9 cellular contexts compared by ENCODE assay signal in genomic region chr3:98563661-98564281, GRCh38. TPM values are rescaled to one million over a fixed set of nuclear protein-coding genes. Genes with fewer than 3 reads are reported as not detected.
DNase-seq lines count a peak whose midpoint lies in the region; ATAC-seq lines count a peak whose summit lies in the region.
"Had no signal": no experiment of that assay in that cellular context is flagged by ENCODE, and none has a peak within 500 bp of the region (broad histone marks: within the 10 kb centered on the region; RNA-seq: fewer than 3 reads in every experiment).

No MANE protein-coding gene starts in this region.

- H3F3A ChIP-seq in GM23248 (ENCODE audit: insufficient read depth): peaks cover 7% of the 10 kb centered on the region; the same call in 1 of the 2 replicates

- H3K79me2 ChIP-seq in GM23248 (ENCODE audit: insufficient read depth): no peaks in the 10 kb centered on the region

- no peaks in the 10 kb centered on the region for H4K20me1 ChIP-seq in GM23248 (ENCODE audit: insufficient read depth)

- no peaks in the 10 kb centered on the region for H3K9me3 Mint-ChIP-seq in effector memory CD8-positive, alpha-beta T cell

- peak overlapping the region; percentile 73 to 80 for H3K4me3 Mint-ChIP-seq in effector memory CD8-positive, alpha-beta T cell

- no peak overlapping the region for H3K4me3 ChIP-seq in GM23248

- H3K36me3 ChIP-seq in GM23248 (ENCODE audit: low read depth): no peaks in the 10 kb centered on the region

- ATAC-seq in GM18499 (IDR thresholded peaks at IDR 0.05; ENCODE audit: insufficient read depth, unreplicated experiment) (peak; percentile 51), left colon (no peak)
- peak; percentile 64 for ATAC-seq in effector memory CD8-positive, alpha-beta T cell (replicated peaks)

- no peaks in the 10 kb centered on the region for H3K9me2 ChIP-seq in GM23248 (ENCODE audit: insufficient read depth)

- no peaks in the 10 kb centered on the region for H3K27me3 ChIP-seq in GM23248 (replicated peaks; ENCODE audit: insufficient read depth)

- no peaks in the 10 kb centered on the region for H3K27me3 Mint-ChIP-seq in effector memory CD8-positive, alpha-beta T cell

- H3K4me2 ChIP-seq in GM23248 (ENCODE audit: unreplicated experiment): peak overlapping the region; percentile 4

- no peak overlapping the region for H3K27ac ChIP-seq in GM23248
- H3K27ac ChIP-seq: VCaP had no signal

- peak; percentile 77 for DNase-seq in GM23248
- DNase-seq in M059J (ENCODE audit: low read depth): peak; percentile 94
- no peak for DNase-seq in effector memory CD8-positive, alpha-beta T cell
- no peak for DNase-seq in left colon
- no peak for DNase-seq in SK-N-DZ (ENCODE audit: low spot score)
- no peak for DNase-seq in NCI-H2029 (lab: John Stamatoyannopoulos, UW)
- DNase-seq in NCI-H2227 treated with DMSO at 0.1 percent for 48 hours (lab: John Stamatoyannopoulos, UW): no peak

- peaks cover 26% of the 10 kb centered on the region for H3K36me3 Mint-ChIP-seq in effector memory CD8-positive, alpha-beta T cell (ENCODE audit: insufficient read depth)

- no peak overlapping the region for H3K9ac ChIP-seq in GM23248

- in situ Hi-C loops in GM23248 (cut with MboI): no loop called here

- 60 to 70% methylated on average over 4 of the region's 4 CpGs for WGBS in GM23248 (ENCODE audit: low coverage in 1 of 2, low lambda C conversion rate in 2 of 2, missing lambda C conversion rate in 2 of 2), 2 experiments

- H3K27ac Mint-ChIP-seq in effector memory CD8-positive, alpha-beta T cell: peak overlapping the region; percentile 99

- H3K9me3 ChIP-seq in GM23248 (ENCODE audit: low read depth): no peaks in the 10 kb centered on the region

- peaks cover 25% of the 10 kb centered on the region for H3K4me1 ChIP-seq in GM23248 (ENCODE audit: insufficient read depth)

- peaks cover 48 to 56% of the 10 kb centered on the region in 2 donors for H3K4me1 Mint-ChIP-seq in effector memory CD8-positive, alpha-beta T cell (ENCODE audit: low read depth in 2 of 2)

- H2AFZ ChIP-seq in GM23248: no peak overlapping the region

- intact Hi-C loops in left colon (cut with DNase I, micrococcal nuclease): no loop called here

RNA-seq across cellular contexts. Expression of gene CPOX, which starts 29.6 kb away (rescaled TPM):
- total RNA-seq in GM23248 (2014; rRNA removed; shearing (Covaris generic)): 33.6 and 34.3 TPM in 2 replicates
- polyA plus RNA-seq in GM23248 (2016; fragmentation: Nextera tagmentation; extraction: Ambion mirVana): 9.2 and 10.1 TPM in 2 replicates
- 68.9 and 94.6 TPM in 2 replicates for total RNA-seq in M059J (2014; rRNA removed; shearing (Covaris generic))
- 10 to 100 TPM; 15.6 to 16.3 TPM for total RNA-seq in left colon
- 20.0 and 27.8 TPM in 2 replicates for polyA plus RNA-seq in SK-N-DZ (2014; cell fraction: cytosol; rRNA removed)
- 28.5 and 30.1 TPM in 2 replicates for polyA plus RNA-seq in SK-N-DZ (2014; cell fraction: nucleus; rRNA removed)

RNA-seq across cellular contexts. Expression of gene GPR15, which starts 32.0 kb away (rescaled TPM):
- total RNA-seq in GM23248 (2014; rRNA removed; shearing (Covaris generic)): not detected in 2 replicates
- not detected in 2 replicates for polyA plus RNA-seq in GM23248 (2016; fragmentation: Nextera tagmentation; extraction: Ambion mirVana)
- 27.8 and 41.3 TPM in 2 replicates for total RNA-seq in M059J (2014; rRNA removed; shearing (Covaris generic))
- 1 to 10 TPM; 2.4 to 6.1 TPM for total RNA-seq in left colon
- 1.9 and 2.3 TPM in 2 replicates for polyA plus RNA-seq in SK-N-DZ (2014; cell fraction: cytosol; rRNA removed)
- polyA plus RNA-seq in SK-N-DZ (2014; cell fraction: nucleus; rRNA removed): 1.5 and 2.2 TPM in 2 replicates

RNA-seq across cellular contexts. Expression of gene CLDND1, which starts 41.1 kb away (rescaled TPM):
- total RNA-seq in GM23248 (2014; rRNA removed; shearing (Covaris generic)): 46.4 and 51.3 TPM in 2 replicates
- 59.2 and 60.7 TPM in 2 replicates for polyA plus RNA-seq in GM23248 (2016; fragmentation: Nextera tagmentation; extraction: Ambion mirVana)
- 269 and 350 TPM in 2 replicates for total RNA-seq in M059J (2014; rRNA removed; shearing (Covaris generic))
- 10 to 100 TPM; 47.5 to 70.9 TPM for total RNA-seq in left colon
- 112 and 118 TPM in 2 replicates for polyA plus RNA-seq in SK-N-DZ (2014; cell fraction: cytosol; rRNA removed)
- 158 and 217 TPM in 2 replicates for polyA plus RNA-seq in SK-N-DZ (2014; cell fraction: nucleus; rRNA removed)

Comparison
In these comparisons a context has a peak if more than half of its experiments do, and no peak if none do; other contexts are left out.
1. DNase-seq: peak in GM23248 (single experiment) and M059J (single experiment); none in effector memory CD8-positive, alpha-beta T cell (0 of 3), left colon (0 of 2), SK-N-DZ (single experiment), NCI-H2029 (single experiment) and NCI-H2227 treated with DMSO at 0.1 percent for 48 hours (single experiment).